ENCODE assay signal across 34 cellular contexts in the genomic region with DNA sequence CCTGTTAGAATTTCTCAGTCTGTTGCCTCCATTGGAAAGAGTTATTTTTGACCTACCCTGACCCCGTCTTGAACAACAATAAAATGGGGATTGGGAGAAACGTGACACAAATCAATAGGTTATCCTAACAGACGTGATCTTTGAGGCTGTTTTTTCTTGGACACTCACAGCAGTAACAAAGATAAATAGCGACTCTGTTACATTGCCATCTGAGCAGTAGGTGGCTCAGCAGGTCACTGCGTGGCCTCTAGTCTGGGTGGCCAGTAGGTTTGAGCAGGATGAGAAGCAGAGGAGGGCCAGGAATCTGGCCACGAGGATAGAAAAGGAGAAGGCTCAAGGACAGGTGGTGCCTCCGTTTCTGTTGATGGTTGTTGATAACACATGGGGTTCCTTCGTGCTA.
"Had no signal": no experiment of that assay in that cellular context is flagged by ENCODE, and none has a peak within 500 bp of the region (broad histone marks: within the 10 kb centered on the region; RNA-seq: fewer than 3 reads in every experiment).

No MANE protein-coding gene starts in this region.

- H3K36me3 ChIP-seq: adrenal gland, brain microvascular endothelial cell, breast epithelium had no signal

- H3K4me3 ChIP-seq: adrenal gland, body of pancreas, breast epithelium had no signal

- ATAC-seq: activated CD8-positive, alpha-beta T cell treated with anti-CD3 and anti-CD28 coated beads for 36 hours; activated naive CD4-positive, alpha-beta T cell treated with anti-CD3 and anti-CD28 coated beads, Interleukin-2, amount 50 U/mL, for 72 hours; activated T-cell treated with anti-CD3 and anti-CD28 coated beads, Interleukin-2, amount 50 U/mL, for 4 hours; activated T-cell treated with anti-CD3 and anti-CD28 coated beads, Interleukin-2, amount 50 U/mL, for 72 hours; activated T-helper 17 cell treated with anti-CD3 and anti-CD28 coated beads, Interleukin-2, amount 50 U/mL, for 72 hours; body of pancreas had no signal

- FAIRE-seq: astrocyte, TTC549 had no signal

- H3K27ac ChIP-seq: adrenal gland, body of pancreas, brain microvascular endothelial cell, breast epithelium, VCaP had no signal

- H3K9me3 ChIP-seq: adrenal gland, body of pancreas, breast epithelium had no signal

- DNase-seq: activated B cell treated with CpG ODN at 0.5 μM for 24 hours; activated CD4-positive, alpha-beta memory T cell treated with anti-CD3 and anti-CD28 coated beads for 36 hours; activated CD4-positive, alpha-beta T cell treated with anti-CD3 and anti-CD28 coated beads for 4 hours; activated CD4-positive, alpha-beta T cell treated with anti-CD3 and anti-CD28 coated beads, Interleukin-2, amount 10 ng/mL, durations not matched to agents 24 days and 14 days; activated CD4-positive, alpha-beta T cell treated with anti-CD3 and anti-CD28 coated beads, Interleukin-2, amount 50 U/mL, for 1 hour; activated CD4-positive, alpha-beta T cell treated with anti-CD3 and anti-CD28 coated beads, Interleukin-2, amount 50 U/mL, for 4 hours; activated CD4-positive, CD25-positive, alpha-beta regulatory T cell treated with anti-CD3 and anti-CD28 coated beads, Interleukin-2, amount 50 U/mL, for 72 hours; activated CD8-positive, alpha-beta memory T cell treated with anti-CD3 and anti-CD28 coated beads, Interleukin-2, amount 50 U/mL, for 4 hours; activated CD8-positive, alpha-beta T cell treated with anti-CD3 and anti-CD28 coated beads for 36 hours; activated effector memory CD4-positive, alpha-beta T cell treated with anti-CD3 and anti-CD28 coated beads, Interleukin-2, amount 50 U/mL, for 16 hours; activated gamma-delta T cell treated with Interleukin-2 at 50 U/mL for 16 hours; activated naive CD4-positive, alpha-beta T cell; activated naive CD4-positive, alpha-beta T cell treated with anti-CD3 and anti-CD28 coated beads for 36 hours; activated naive CD4-positive, alpha-beta T cell treated with anti-CD3 and anti-CD28 coated beads, Interleukin-2, amount 50 U/mL, for 16 hours; activated naive CD8-positive, alpha-beta T cell treated with anti-CD3 and anti-CD28 coated beads for 36 hours; activated T-cell treated with anti-CD3 and anti-CD28 coated beads for 4 hours; activated T-cell treated with anti-CD3 and anti-CD28 coated beads, Interleukin-2, amount 50 U/mL, for 1 hour; activated T-cell treated with anti-CD3 and anti-CD28 coated beads, Interleukin-2, amount 50 U/mL, for 4 hours; activated T-cell treated with anti-CD3 and anti-CD28 coated beads, Interleukin-2, amount 50 U/mL, for 72 hours; adrenal gland; amniotic stem cell; aorta; body of pancreas; brain microvascular endothelial cell; cerebellar nuclear complex; T-helper 1 cell; T-helper 2 cell; T-helper 9 cell had no signal

- H3K4me1 ChIP-seq: adrenal gland, body of pancreas, breast epithelium had no signal

- H3K27me3 ChIP-seq: adrenal gland, body of pancreas, brain microvascular endothelial cell, breast epithelium had no signal
